8 cellular contexts compared by ENCODE assay signal in genomic region chr1:180631766-180632325, GRCh38. TPM values are rescaled to one million over a fixed set of nuclear protein-coding genes. Genes with fewer than 3 reads are reported as not detected.
DNase-seq lines count a peak whose midpoint lies in the region; ATAC-seq and TF ChIP-seq lines count a peak whose summit lies in the region.

Gene XPR1 (plus strand): TSS chr1:180632022. CDS start chr1:180632202, 180 bp downstream.

- DNase-seq in DMS153 treated with DMSO at 0.1 percent for 48 hours (lab: John Stamatoyannopoulos, UW; ENCODE audit: unreplicated experiment) (peak; percentile 98), OCI-M2 (lab: John Stamatoyannopoulos, UW; ENCODE audit: unreplicated experiment) (peak; percentile 81), activated T-cell treated with anti-CD3 and anti-CD28 coated beads for 4 hours (peak; percentile 99), epithelial cell of prostate (ENCODE audit: low read depth, low spot score) (peak; percentile 92), mucosa of gallbladder (ENCODE audit: low spot score) (peak; percentile 99)
- DNase-seq in stimulated activated CD8-positive, alpha-beta memory T cell treated with anti-CD3 and anti-CD28 coated beads, Interleukin-4, amount 100 ng/mL, for 4 hours (ENCODE audit: low read depth in 2 of 2, low spot score in 1 of 2): peak; percentile 97 to 98

- peak; percentile 98 for ATAC-seq in GM21529 (IDR thresholded peaks at IDR 0.05; ENCODE audit: unreplicated experiment)

- TF ChIP-seq RAD21 in Ishikawa (IDR thresholded peaks at IDR 0.05; ENCODE audit: low read depth): 0 out of 2 replicates have a peak, but pooled peaks have one; percentile 32

- no peak for TF ChIP-seq EP300 in Ishikawa (IDR thresholded peaks at IDR 0.05; ENCODE audit: borderline replicate concordance)

- H3K27ac ChIP-seq in epithelial cell of prostate: peak within 1 kb of the TSS; percentile 47

TF ChIP-seq in Ishikawa, 13 proteins besides CTCF, POLR2A, EP300 and RAD21:
- TF ChIP-seq EGR1 (IDR thresholded peaks at IDR 0.05): peak; percentile 67
- no peak for TF ChIP-seq FOXM1 (IDR thresholded peaks at IDR 0.05; ENCODE audit: borderline replicate concordance, low read depth)
- peak; percentile 41; the same call in 1 of the 2 replicates for TF ChIP-seq CREB1 (IDR thresholded peaks at IDR 0.05; ENCODE audit: low read depth)
- no peak for TF ChIP-seq REST (IDR thresholded peaks at IDR 0.05; ENCODE audit: low read depth)
- peak; percentile 89 for TF ChIP-seq YY1 (IDR thresholded peaks at IDR 0.05; ENCODE audit: low read depth)
- TF ChIP-seq TAF1 (IDR thresholded peaks at IDR 0.05; ENCODE audit: low read depth): peak; percentile 98
- TF ChIP-seq MAX (IDR thresholded peaks at IDR 0.05): peak; percentile 69

RNA-seq across cellular contexts. Expression of gene XPR1, which starts in this region (rescaled TPM):
- total RNA-seq in mucosa of gallbladder: 32.6 TPM

Comparison
In these comparisons a context has a peak if more than half of its experiments do, and no peak if none do; other contexts are left out.
1. Peak in every context shown above with its lines: DNase-seq, ATAC-seq and H3K27ac ChIP-seq.